ENCODE assay signal across 6 cellular contexts in the genomic region with DNA sequence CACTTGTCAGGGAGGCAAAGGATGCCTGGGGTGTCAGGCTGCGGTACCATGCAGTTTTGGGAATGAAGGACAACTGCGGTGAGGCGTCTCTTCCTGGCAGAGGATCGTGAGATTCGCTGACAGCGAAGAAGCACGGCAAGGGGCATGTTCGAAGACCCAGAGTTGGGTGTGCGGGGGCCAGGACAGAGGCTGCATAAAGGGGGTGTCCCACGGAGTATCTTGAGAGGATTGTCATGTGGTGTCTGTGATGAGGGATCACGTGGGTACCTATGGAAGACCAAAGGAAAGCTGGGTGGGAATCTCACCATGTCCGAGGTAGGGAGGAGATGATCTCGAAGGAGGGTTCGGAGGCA. TPM values are rescaled to one million over a fixed set of nuclear protein-coding genes. Genes with fewer than 3 reads are reported as not detected.
DNase-seq lines count a peak whose midpoint lies in the region; ATAC-seq, FAIRE-seq and TF ChIP-seq lines count a peak whose summit lies in the region.

No MANE protein-coding gene starts in this region.

- no peak for TF ChIP-seq RAD21 in A549 (conservative IDR thresholded peaks at IDR 0.05 in 1 of 2, IDR thresholded peaks at IDR 0.05 in 1 of 2)

- intact Hi-C loops in sciatic nerve (cut with DNase I): no loop called here

- H3K9me3 ChIP-seq in A549: no peaks in the 10 kb centered on the region

- WGBS in A549 (ENCODE audit: missing lambda C conversion rate): 4% methylated on average over 14 of the region's 14 CpGs

- FAIRE-seq in A549 (lab: Jason Lieb, UNC): no peak

- CTCF ChIA-PET in A549 (lab: Yijun Ruan, JAX): interaction anchor here (0.5 to 6.1 kb wide), 22 partner anchors 9 to 251 kb away, joined by 3 to 51 read pairs (median 4); partner anchors contain the start of gene PMF1

- H3K36me3 Mint-ChIP-seq in effector memory CD8-positive, alpha-beta T cell (ENCODE audit: insufficient read depth): peaks cover 23% of the 10 kb centered on the region

- peak; percentile 30 to 47; a peak in 5 of 6 replicates for ATAC-seq in A549
- peak; percentile 5 for ATAC-seq in HG03521 (IDR thresholded peaks at IDR 0.05; ENCODE audit: unreplicated experiment)
- no peak for ATAC-seq in effector memory CD8-positive, alpha-beta T cell (replicated peaks)
- ATAC-seq in sciatic nerve: peak; percentile 3
- ATAC-seq in GM18520 (IDR thresholded peaks at IDR 0.05; ENCODE audit: unreplicated experiment): no peak

- H3K9me3 Mint-ChIP-seq in effector memory CD8-positive, alpha-beta T cell: no peaks in the 10 kb centered on the region

- no peak for TF ChIP-seq POLR2A in A549 (IDR thresholded peaks at IDR 0.05; ENCODE audit: low read length)

- no peak for TF ChIP-seq CTCF in A549 (IDR thresholded peaks at IDR 0.05)

- DNase-seq in A549 (ENCODE audit: low read depth in 1 of 2, low spot score in 1 of 2) (peak in 1 of 2 experiments; percentile 21), sciatic nerve (ENCODE audit: low spot score) (no peak), NCI-H187 (lab: John Stamatoyannopoulos, UW) (no peak)
- no peak for DNase-seq in effector memory CD8-positive, alpha-beta T cell

- POLR2A ChIA-PET in A549 (lab: Yijun Ruan, JAX): interaction anchor here (0.7 to 2.2 kb wide), 6 partner anchors 11 to 66 kb away, joined by 3 to 37 read pairs (median 5); partner anchors contain the start of gene PMF1

- H3K4me3 ChIP-seq in A549: peak overlapping the region; percentile 84

- no peaks in the 10 kb centered on the region for H3K27me3 Mint-ChIP-seq in effector memory CD8-positive, alpha-beta T cell

- 0 out of 3 replicates have a peak, but pooled peaks cover 9% of the 10 kb centered on the region for H3K4me1 ChIP-seq in A549

- H3K27ac Mint-ChIP-seq in effector memory CD8-positive, alpha-beta T cell: peak overlapping the region; percentile 92 to 97

- peak overlapping the region; percentile 75 to 88 for H3K27ac ChIP-seq in A549

- TF ChIP-seq EP300 in A549 (IDR thresholded peaks at IDR 0.05): no peak

- H3K4me1 Mint-ChIP-seq in effector memory CD8-positive, alpha-beta T cell (ENCODE audit: low read depth in 2 of 2): peaks cover 38 to 41% of the 10 kb centered on the region in 2 donors

- H3K4me2 ChIP-seq in A549: peak overlapping the region; percentile 94

- H3K4me3 Mint-ChIP-seq in effector memory CD8-positive, alpha-beta T cell: peak overlapping the region; percentile 97 to 100

TF ChIP-seq in A549, 52 proteins besides CTCF, POLR2A, EP300 and RAD21:
- TF ChIP-seq CBX8 (IDR thresholded peaks at IDR 0.05) (no peak), ZNF302 (CRISPR knock-in tag; IDR thresholded peaks at IDR 0.05) (no peak)
- TF ChIP-seq, protein P1, sequence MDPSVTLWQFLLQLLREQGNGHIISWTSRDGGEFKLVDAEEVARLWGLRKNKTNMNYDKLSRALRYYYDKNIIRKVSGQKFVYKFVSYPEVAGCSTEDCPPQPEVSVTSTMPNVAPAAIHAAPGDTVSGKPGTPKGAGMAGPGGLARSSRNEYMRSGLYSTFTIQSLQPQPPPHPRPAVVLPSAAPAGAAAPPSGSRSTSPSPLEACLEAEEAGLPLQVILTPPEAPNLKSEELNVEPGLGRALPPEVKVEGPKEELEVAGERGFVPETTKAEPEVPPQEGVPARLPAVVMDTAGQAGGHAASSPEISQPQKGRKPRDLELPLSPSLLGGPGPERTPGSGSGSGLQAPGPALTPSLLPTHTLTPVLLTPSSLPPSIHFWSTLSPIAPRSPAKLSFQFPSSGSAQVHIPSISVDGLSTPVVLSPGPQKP (IDR thresholded peaks at IDR 0.05; ENCODE audit: low read depth, low read length): no peak
- TF ChIP-seq, protein P2, sequence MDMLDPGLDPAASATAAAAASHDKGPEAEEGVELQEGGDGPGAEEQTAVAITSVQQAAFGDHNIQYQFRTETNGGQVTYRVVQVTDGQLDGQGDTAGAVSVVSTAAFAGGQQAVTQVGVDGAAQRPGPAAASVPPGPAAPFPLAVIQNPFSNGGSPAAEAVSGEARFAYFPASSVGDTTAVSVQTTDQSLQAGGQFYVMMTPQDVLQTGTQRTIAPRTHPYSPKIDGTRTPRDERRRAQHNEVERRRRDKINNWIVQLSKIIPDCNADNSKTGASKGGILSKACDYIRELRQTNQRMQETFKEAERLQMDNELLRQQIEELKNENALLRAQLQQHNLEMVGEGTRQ (IDR thresholded peaks at IDR 0.05): peak; percentile 86
- TF ChIP-seq, protein P3, sequence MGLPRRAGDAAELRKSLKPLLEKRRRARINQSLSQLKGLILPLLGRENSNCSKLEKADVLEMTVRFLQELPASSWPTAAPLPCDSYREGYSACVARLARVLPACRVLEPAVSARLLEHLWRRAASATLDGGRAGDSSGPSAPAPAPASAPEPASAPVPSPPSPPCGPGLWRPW (IDR thresholded peaks at IDR 0.05): no peak
TF ChIP-seq in A549: peak in this region for 1.

RNA-seq across cellular contexts. Expression of gene SLC25A44, which starts 0.4 kb away (rescaled TPM):
- polyA plus RNA-seq in A549 (2011; rRNA removed) (30.7 and 38.8 TPM in 2 replicates), A549 (2017; fragmentation: RNase III; extraction: RNeasy Plus Mini Kit Qiagen cat#74134 plus additional on column Dnase treatment) (22.7 to 25.1 TPM (median 23.1 TPM) in 3 replicates)
- polyA plus RNA-seq in A549 (2012; cell fraction: cytosol; rRNA removed): 19.9 and 24.4 TPM in 2 replicates
- polyA plus RNA-seq in A549 (2012; cell fraction: nucleus; rRNA removed): 11.8 and 17.0 TPM in 2 replicates
- polyA minus RNA-seq in A549 (2011; rRNA and poly(A)+ RNA removed): 34.0 and 47.4 TPM in 2 replicates
- 16.3 TPM for total RNA-seq in sciatic nerve

RNA-seq across cellular contexts. Expression of gene PMF1, which starts 18.5 kb away (rescaled TPM):
- polyA plus RNA-seq in A549 (2011; rRNA removed) (61.4 and 63.9 TPM in 2 replicates), A549 (2017; fragmentation: RNase III; extraction: RNeasy Plus Mini Kit Qiagen cat#74134 plus additional on column Dnase treatment) (57.7 to 59.8 TPM (median 59.4 TPM) in 3 replicates)
- polyA plus RNA-seq in A549 (2012; cell fraction: cytosol; rRNA removed): 104 and 111 TPM in 2 replicates
- 92.8 and 122 TPM in 2 replicates for polyA plus RNA-seq in A549 (2012; cell fraction: nucleus; rRNA removed)
- 22.0 and 25.5 TPM in 2 replicates for polyA minus RNA-seq in A549 (2011; rRNA and poly(A)+ RNA removed)
- 37.4 TPM for total RNA-seq in sciatic nerve

RNA-seq across cellular contexts. Expression of gene SEMA4A, which starts 40.9 kb away (rescaled TPM):
- 0.27 and 0.37 TPM in 2 replicates for polyA plus RNA-seq in A549 (2011; rRNA removed)
- 0.06 and 0.07 TPM in 2 replicates for polyA plus RNA-seq in A549 (2012; cell fraction: cytosol; rRNA removed)
- 0.49 and 0.66 TPM in 2 replicates for polyA plus RNA-seq in A549 (2012; cell fraction: nucleus; rRNA removed)
- polyA plus RNA-seq in A549 (2017; fragmentation: RNase III; extraction: RNeasy Plus Mini Kit Qiagen cat#74134 plus additional on column Dnase treatment): 0.04 to 0.09 TPM (median 0.07 TPM) in 3 replicates
- 0.58 and 0.78 TPM in 2 replicates for polyA minus RNA-seq in A549 (2011; rRNA and poly(A)+ RNA removed)
- 8.4 TPM for total RNA-seq in sciatic nerve

RNA-seq across cellular contexts. Expression of gene BGLAP, which starts 47.7 kb away (rescaled TPM):
- polyA plus RNA-seq in A549 (2011; rRNA removed): 0.12 and 0.42 TPM in 2 replicates
- polyA plus RNA-seq in A549 (2012; cell fraction: cytosol; rRNA removed): 0.53 and 0.56 TPM in 2 replicates
- polyA plus RNA-seq in A549 (2012; cell fraction: nucleus; rRNA removed): 3.5 and 4.8 TPM in 2 replicates
- polyA plus RNA-seq in A549 (2017; fragmentation: RNase III; extraction: RNeasy Plus Mini Kit Qiagen cat#74134 plus additional on column Dnase treatment): 0.23 to 0.30 TPM in 2 of 3 replicates, not detected in the other
- polyA minus RNA-seq in A549 (2011; rRNA and poly(A)+ RNA removed): 0.54 TPM in 1 of 2 replicates, not detected in the other
- 5.1 TPM for total RNA-seq in sciatic nerve

RNA-seq across cellular contexts. Expression of gene PAQR6, which starts 53.6 kb away (rescaled TPM):
- polyA plus RNA-seq in A549 (2011; rRNA removed) (2.4 and 2.8 TPM in 2 replicates), A549 (2017; fragmentation: RNase III; extraction: RNeasy Plus Mini Kit Qiagen cat#74134 plus additional on column Dnase treatment) (5.6 to 10.6 TPM (median 8.6 TPM) in 3 replicates)
- polyA plus RNA-seq in A549 (2012; cell fraction: cytosol; rRNA removed): 2.1 and 3.1 TPM in 2 replicates
- 42.4 and 46.8 TPM in 2 replicates for polyA plus RNA-seq in A549 (2012; cell fraction: nucleus; rRNA removed)
- 0.29 and 1.1 TPM in 2 replicates for polyA minus RNA-seq in A549 (2011; rRNA and poly(A)+ RNA removed)
- total RNA-seq in sciatic nerve: 48.9 TPM

Comparison
In these comparisons a context has a peak if more than half of its experiments do, and no peak if none do; other contexts are left out.
1. ATAC-seq: peak in A549 (2 of 2), HG03521 (single experiment) and sciatic nerve (single experiment); none in effector memory CD8-positive, alpha-beta T cell (single experiment) and GM18520 (single experiment).